In genomic region chr2:240972201-240972600, GRCh38 we compare ENCODE assay signal across 17 cellular contexts. TPM values are rescaled to one million over a fixed set of nuclear protein-coding genes. Genes with fewer than 3 reads are reported as not detected.
DNase-seq lines count a peak whose midpoint lies in the region; ATAC-seq and TF ChIP-seq lines count a peak whose summit lies in the region.
"Had no signal": no experiment of that assay in that cellular context is flagged by ENCODE, and none has a peak within 500 bp of the region (broad histone marks: within the 10 kb centered on the region; RNA-seq: fewer than 3 reads in every experiment).

No MANE protein-coding gene starts in this region.

- peaks cover 2% of the 10 kb centered on the region for H3K36me3 Mint-ChIP-seq in T-helper 17 cell (ENCODE audit: low read depth)
- H3K36me3 Mint-ChIP-seq in chondrocyte (ENCODE audit: low read depth), result peaks cover 4% of the 10 kb centered on the region

- DNase-seq in T-helper 17 cell (no peak), chondrocyte (ENCODE audit: low spot score) (peak; percentile 56), mesenchymal stem cell (no peak), testis (peak; percentile 49), NCI-H446 treated with DMSO at 0.1 percent for 48 hours (lab: John Stamatoyannopoulos, UW) (no peak), OCI-LY7 (ENCODE audit: low spot score) (no peak), cerebellar cortex (ENCODE audit: low spot score) (no peak)
- DNase-seq: AML-193; Calu3; CD4-positive, alpha-beta T cell; DMS79 treated with DMSO at 0.1 percent for 48 hours; IMR-90; Kasumi-1; NCI-H1930; NCI-H2171; NCI-H510A; NCI-H82 had no signal

- H3K9me3 ChIP-seq in T-helper 17 cell (ENCODE audit: control insufficient read depth, low read length, poor library complexity, severe bottlenecking), result no peaks in the 10 kb centered on the region
- no peaks in the 10 kb centered on the region for H3K9me3 ChIP-seq in mesenchymal stem cell (ENCODE audit: control insufficient read depth, low read length)
- H3K9me3 ChIP-seq in testis, result no peaks in the 10 kb centered on the region
- H3K9me3 ChIP-seq in OCI-LY7 (ENCODE audit: low read length), result no peaks in the 10 kb centered on the region

- H3K4me1 Mint-ChIP-seq in T-helper 17 cell, result peaks cover 14% of the 10 kb centered on the region
- peaks cover 3% of the 10 kb centered on the region for H3K4me1 Mint-ChIP-seq in chondrocyte (ENCODE audit: low read depth)

- ATAC-seq in T-helper 17 cell, result no peak

- H3K27me3 Mint-ChIP-seq in T-helper 17 cell, result peaks cover 15% of the 10 kb centered on the region
- peaks cover 35% of the 10 kb centered on the region for H3K27me3 Mint-ChIP-seq in chondrocyte (ENCODE audit: low read depth)

- H3K27ac ChIP-seq in mesenchymal stem cell (ENCODE audit: low read length, poor library complexity, severe bottlenecking) (no peak overlapping the region), testis (no peak overlapping the region), OCI-LY7 (ENCODE audit: low read depth, low read length, poor library complexity, severe bottlenecking) (no peak overlapping the region)

- H2BK5ac ChIP-seq in mesenchymal stem cell (ENCODE audit: low read depth, low read length, poor library complexity, severe bottlenecking), result no peak overlapping the region

- no peaks in the 10 kb centered on the region for H3K9me2 ChIP-seq in OCI-LY7 (ENCODE audit: insufficient read depth, low read length)

- H4K8ac ChIP-seq in mesenchymal stem cell (ENCODE audit: low read length), result no peak overlapping the region

- H3K36me3 ChIP-seq in mesenchymal stem cell (ENCODE audit: control insufficient read depth in 1 of 2, insufficient read depth in 2 of 2, low read depth in 1 of 2, low read length in 2 of 2) (no peaks in the 10 kb centered on the region), testis (ENCODE audit: low read depth, missing control alignments) (no peaks in the 10 kb centered on the region), OCI-LY7 (ENCODE audit: insufficient read depth, low read length) (no peaks in the 10 kb centered on the region)

- TF ChIP-seq POLR2A in testis (IDR thresholded peaks at IDR 0.05), result no peak

- peak overlapping the region; percentile 80 for H3K9ac ChIP-seq in mesenchymal stem cell (ENCODE audit: low read length)

- H3K4ac ChIP-seq in mesenchymal stem cell (ENCODE audit: low read depth in 1 of 2, low read length in 2 of 2), result no peak overlapping the region

- H2BK120ac ChIP-seq in mesenchymal stem cell (ENCODE audit: low read depth, low read length), result no peak overlapping the region

- H2BK15ac ChIP-seq in mesenchymal stem cell (ENCODE audit: low read depth, poor library complexity, severe bottlenecking), result no peak overlapping the region

- POLR2A ChIA-PET in OCI-LY7 (lab: Charles Lee), result no interaction called here

- no peak overlapping the region for H4K91ac ChIP-seq in mesenchymal stem cell (ENCODE audit: low read length)

- intact Hi-C loops in testis (cut with DNase I; ENCODE audit: low total_unique reads), result no loop called here
- intact Hi-C loops in OCI-LY7 (cut with micrococcal nuclease; ENCODE audit: unreplicated experiment), result no loop called here

- TF ChIP-seq CTCF in chondrocyte (IDR thresholded peaks at IDR 0.05), result no peak
- TF ChIP-seq CTCF in testis (IDR thresholded peaks at IDR 0.05), result no peak
- TF ChIP-seq CTCF in OCI-LY7 (conservative IDR thresholded peaks at IDR 0.05; ENCODE audit: low read length), result no peak

- no TSS peak for BruUV-seq in OCI-LY7 (replicated peaks; lab: Mats Ljungman, UMichigan)

- H3K4me2 ChIP-seq in mesenchymal stem cell (ENCODE audit: low read length, poor library complexity, severe bottlenecking), result no peak overlapping the region
- no peak overlapping the region for H3K4me2 ChIP-seq in OCI-LY7 (ENCODE audit: low read length)

- H3K4me3 ChIP-seq in mesenchymal stem cell (ENCODE audit: insufficient read depth in 1 of 2, low read depth in 1 of 2, low read length in 2 of 2) (peak overlapping the region in 1 of 2 experiments; percentile 30), testis (no peak overlapping the region), OCI-LY7 (ENCODE audit: low read depth, low read length, poor library complexity, severe bottlenecking) (no peak overlapping the region)

- H3K4me3 Mint-ChIP-seq in T-helper 17 cell, result no peak overlapping the region
- no peak overlapping the region for H3K4me3 Mint-ChIP-seq in chondrocyte (ENCODE audit: unreplicated experiment)
- H3K4me3 Mint-ChIP-seq: CD4-positive, alpha-beta T cell had no signal

- H3K14ac ChIP-seq in mesenchymal stem cell (ENCODE audit: low read length in 2 of 2), result no peak overlapping the region

- H2BK12ac ChIP-seq in mesenchymal stem cell (ENCODE audit: low read length in 2 of 2), result no peak overlapping the region

- H3K4me1 ChIP-seq in mesenchymal stem cell (ENCODE audit: control insufficient read depth, insufficient read depth, low read depth, low read length) (peaks cover 1% of the 10 kb centered on the region), testis (peaks cover 17% of the 10 kb centered on the region), OCI-LY7 (ENCODE audit: insufficient read depth, low read length, poor library complexity, severe bottlenecking) (no peaks in the 10 kb centered on the region)

- peaks cover 7% of the 10 kb centered on the region for H3K9me3 Mint-ChIP-seq in chondrocyte (ENCODE audit: low read depth)

- no peaks in the 10 kb centered on the region for H3K79me1 ChIP-seq in mesenchymal stem cell (replicated peaks; ENCODE audit: low read length, poor library complexity, severe bottlenecking)

- no peak overlapping the region for H2AK5ac ChIP-seq in mesenchymal stem cell (ENCODE audit: low read length, severe bottlenecking)

- CTCF ChIA-PET in OCI-LY7 (lab: Charles Lee; ENCODE audit: unreplicated experiment), result no interaction called here

- H3K27me3 ChIP-seq in mesenchymal stem cell (ENCODE audit: control insufficient read depth in 1 of 2, insufficient read depth in 1 of 2, low read length in 2 of 2) (peaks cover 9 to 34% of the 10 kb centered on the region in 2 experiments), testis (no peaks in the 10 kb centered on the region)

- H4K20me1 ChIP-seq in OCI-LY7 (ENCODE audit: insufficient read depth, low read length), result no peaks in the 10 kb centered on the region

- H2AFZ ChIP-seq in mesenchymal stem cell (ENCODE audit: low read depth, low read length), result no peak overlapping the region
- no peak overlapping the region for H2AFZ ChIP-seq in OCI-LY7 (ENCODE audit: low read length)

- no peak overlapping the region for H3K18ac ChIP-seq in mesenchymal stem cell (ENCODE audit: low read depth in 1 of 2, low read length in 2 of 2)

- H3K27ac Mint-ChIP-seq in T-helper 17 cell, result peak overlapping the region; percentile 79
- H3K27ac Mint-ChIP-seq in chondrocyte (ENCODE audit: unreplicated experiment), result no peak overlapping the region
- H3K27ac Mint-ChIP-seq: CD4-positive, alpha-beta T cell had no signal

- 69% methylated on average over 5 of the region's 11 CpGs for WGBS in mesenchymal stem cell
- 54 to 64% methylated on average over 10 to 11 of the region's 11 CpGs for WGBS in testis, 2 donors

- H3K79me2 ChIP-seq in OCI-LY7 (ENCODE audit: insufficient read depth, low read depth, low read length), result no peaks in the 10 kb centered on the region

- no peak overlapping the region for H3K23ac ChIP-seq in mesenchymal stem cell (ENCODE audit: low read length in 2 of 2)

RNA-seq across cellular contexts. Expression of gene SNED1, which starts 26.2 kb away (rescaled TPM):
- total RNA-seq in T-helper 17 cell, result 10 to 100 TPM; 42.0 to 72.1 TPM
- 1.6 to 2.9 TPM (median 1.9 TPM) in 3 replicates for total RNA-seq in chondrocyte
- polyA plus RNA-seq in mesenchymal stem cell (2013, experiment 1 of 2), result 3.7 TPM
- polyA plus RNA-seq in mesenchymal stem cell (2013, experiment 2 of 2), result 3.7 TPM
- total RNA-seq in testis, result 100 to 1,000 TPM in 1 of 2 donors, 10 to 100 TPM in 1; 82.7 to 107 TPM
- polyA plus RNA-seq in testis (ENCODE audit: insufficient read depth, low read depth, low replicate concordance), result 15.8 TPM
- 2.8 and 3.5 TPM in 2 replicates for total RNA-seq in OCI-LY7 (2014; rRNA removed; shearing (Covaris generic))
- total RNA-seq in OCI-LY7 (2022), result 13.6 and 15.3 TPM in 2 replicates

Comparison
In these comparisons a context has a peak if more than half of its experiments do, and no peak if none do; other contexts are left out.
1. DNase-seq: peak in chondrocyte (single experiment) and testis (single experiment); none in T-helper 17 cell (0 of 3), mesenchymal stem cell (single experiment), NCI-H446 treated with DMSO at 0.1 percent for 48 hours (single experiment), OCI-LY7 (single experiment) and cerebellar cortex (single experiment).